ENCODE assay signal across 8 cellular contexts in the genomic region with DNA sequence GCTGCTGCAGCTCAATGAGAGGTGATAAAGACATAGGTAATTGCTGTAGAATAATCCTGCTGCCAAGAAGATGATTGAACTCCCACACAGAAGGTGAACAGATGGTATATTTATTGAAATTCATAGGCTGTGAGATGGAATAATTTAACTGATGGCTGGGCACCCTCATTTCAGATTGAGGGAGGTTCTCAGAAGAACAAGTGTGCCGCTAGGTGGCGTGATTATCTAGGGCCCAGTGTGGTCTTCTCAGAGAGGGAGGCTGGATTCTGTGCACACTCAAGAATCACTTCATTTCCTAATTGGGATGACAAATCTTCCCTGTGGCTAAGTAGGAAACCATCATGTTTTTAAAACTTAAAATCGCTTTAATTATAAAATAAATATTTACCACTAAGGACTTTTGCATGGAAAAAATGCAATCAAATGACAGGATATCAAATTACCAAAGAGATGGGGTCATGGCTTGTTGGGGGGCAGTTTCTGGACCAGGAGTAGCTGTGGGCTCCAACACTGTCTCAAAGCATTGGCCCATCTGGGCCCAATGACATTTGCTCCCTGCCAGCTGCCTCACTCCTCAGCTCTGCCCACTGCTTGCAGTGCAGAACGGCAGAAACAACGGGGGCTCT.
A peak's percentile ranks its signal among the peaks of the same experiment; 100 is the strongest.
DNase-seq lines count a peak whose midpoint lies in the region; ATAC-seq and TF ChIP-seq lines count a peak whose summit lies in the region.

No MANE protein-coding gene starts in this region.

- intact Hi-C loops in Right ventricle myocardium superior (cut with DNase I) (loop anchor here (10.0 kb wide), 1 partner anchor 230 kb away; no protein-coding TSS in a partner anchor), cardiac septum (cut with DNase I) (loop anchor here (10.0 kb wide), 1 partner anchor 230 kb away; no protein-coding TSS in a partner anchor), heart left ventricle (cut with DNase I) (loop anchor here (1.0 to 10.0 kb wide), 4 partner anchors 230 to 233 kb away; no protein-coding TSS in a partner anchor)

- DNase-seq in Right ventricle myocardium superior = peak; percentile 56
- no peak for DNase-seq in cardiac septum (ENCODE audit: low spot score)
- DNase-seq in Kasumi-1 (lab: John Stamatoyannopoulos, UW) = peak; percentile 60 to 83
- DNase-seq in RPMI8226 = peak; percentile 60
- peak; percentile 48 for DNase-seq in activated naive CD4-positive, alpha-beta T cell treated with Interleukin-2 at 50 U/mL for 16 hours
- DNase-seq in heart left ventricle = peak in 4 of 5 donors; percentile 27 to 57 (median 40)
- DNase-seq in renal cortical epithelial cell (ENCODE audit: low read depth) = peak; percentile 66

- H3K27me3 ChIP-seq in heart left ventricle = peaks cover 0 to 13% (median 0%) of the 10 kb centered on the region in 9 donors

- H3K9me3 ChIP-seq in heart left ventricle = no peaks in the 10 kb centered on the region

- H3K4me3 ChIP-seq in heart left ventricle = no peak overlapping the region

- WGBS in heart left ventricle, 4 donors = 40 to 51% (median 45%) methylated on average over 5 of the region's 5 CpGs

- H3K36me3 ChIP-seq in heart left ventricle = no peaks in the 10 kb centered on the region

- ATAC-seq in Right ventricle myocardium superior (ENCODE audit: poor library complexity) (peak; percentile 69), heart left ventricle (no peak), GM21825 (IDR thresholded peaks at IDR 0.05; ENCODE audit: unreplicated experiment) (no peak)

- peak; percentile 28 to 62 (median 54) for TF ChIP-seq CTCF in heart left ventricle (IDR thresholded peaks at IDR 0.05)

- no peak for TF ChIP-seq POLR2A in heart left ventricle (IDR thresholded peaks at IDR 0.05)

- no peak overlapping the region for H3K27ac ChIP-seq in heart left ventricle

- H3K4me1 ChIP-seq in heart left ventricle = peaks cover 0 to 10% (median 0%) of the 10 kb centered on the region in 12 donors
